ENCODE assay signal across 9 cellular contexts in genomic region chrX:102517331-102517730, GRCh38. TPM values are rescaled to one million over a fixed set of nuclear protein-coding genes. Genes with fewer than 3 reads are reported as not detected.
A peak's percentile ranks its signal among the peaks of the same experiment; 100 is the strongest.
DNase-seq lines count a peak whose midpoint lies in the region; ATAC-seq and TF ChIP-seq lines count a peak whose summit lies in the region.
"Had no signal": no experiment of that assay in that cellular context is flagged by ENCODE, and none has a peak within 500 bp of the region (broad histone marks: within the 10 kb centered on the region; RNA-seq: fewer than 3 reads in every experiment).

No MANE protein-coding gene starts in this region.

- H3K4me3 Mint-ChIP-seq in stimulated activated naive CD8-positive, alpha-beta T cell treated with anti-CD3 and anti-CD28 coated beads, Interleukin-15, amount 100 ng/mL, for 72 hours = peak overlapping the region in 1 of 2 donors; percentile 90
- H3K4me3 Mint-ChIP-seq in CD4-positive, alpha-beta T cell = no peak overlapping the region

- peaks cover 5% of the 10 kb centered on the region for H3K4me1 Mint-ChIP-seq in stimulated activated naive CD8-positive, alpha-beta T cell treated with anti-CD3 and anti-CD28 coated beads, Interleukin-15, amount 100 ng/mL, for 72 hours
- peaks cover 4% of the 10 kb centered on the region for H3K4me1 Mint-ChIP-seq in CD4-positive, alpha-beta T cell (ENCODE audit: low read depth)

- TF ChIP-seq CTCF in CD4-positive, alpha-beta T cell (IDR thresholded peaks at IDR 0.05) = no peak
- no peak for TF ChIP-seq CTCF in GM10248 (IDR thresholded peaks at IDR 0.05; ENCODE audit: control extremely low read depth, extremely low read depth, low read depth, missing control alignments)

- POLR2A ChIA-PET in CD4-positive, alpha-beta T cell (lab: Charles Lee) = no interaction called here
- POLR2A ChIA-PET in GM10248 (lab: Yijun Ruan, JAX) = no interaction called here

- H3K27me3 ChIP-seq in CD4-positive, alpha-beta T cell (ENCODE audit: control insufficient read depth, insufficient read depth, low read length) = peaks cover 21% of the 10 kb centered on the region

- no peak for DNase-seq in stimulated activated naive CD8-positive, alpha-beta T cell treated with anti-CD3 and anti-CD28 coated beads, Interleukin-15, amount 100 ng/mL, for 72 hours
- no peak for DNase-seq in stimulated activated naive CD8-positive, alpha-beta T cell treated with anti-CD3 and anti-CD28 coated beads, Interleukin-15, Interleukin-2, amounts not matched to agents 100 U/mL and 50 U/mL, for 24 hours
- DNase-seq in NCI-H82 treated with DMSO at 0.1 percent for 48 hours (lab: John Stamatoyannopoulos, UW; ENCODE audit: unreplicated experiment) (peak; percentile 14), fibroblast of peridontal ligament (ENCODE audit: extremely low read depth) (peak; percentile 18), CD1c-positive myeloid dendritic cell (ENCODE audit: extremely low spot score) (no peak), GM10248 (ENCODE audit: extremely low spot score) (no peak)
- no peak for DNase-seq in CD4-positive, alpha-beta T cell

- no peaks in the 10 kb centered on the region for H3K36me3 Mint-ChIP-seq in CD4-positive, alpha-beta T cell (ENCODE audit: low read depth)

- H3K27ac ChIP-seq in CD4-positive, alpha-beta T cell (ENCODE audit: low read depth, low read length) = no peak overlapping the region

- H3K27ac Mint-ChIP-seq in stimulated activated naive CD8-positive, alpha-beta T cell treated with anti-CD3 and anti-CD28 coated beads, Interleukin-15, amount 100 ng/mL, for 72 hours = no peak overlapping the region
- no peak overlapping the region for H3K27ac Mint-ChIP-seq in CD4-positive, alpha-beta T cell

- no peaks in the 10 kb centered on the region for H3K9me3 Mint-ChIP-seq in stimulated activated naive CD8-positive, alpha-beta T cell treated with anti-CD3 and anti-CD28 coated beads, Interleukin-15, amount 100 ng/mL, for 72 hours
- no peaks in the 10 kb centered on the region for H3K9me3 Mint-ChIP-seq in CD4-positive, alpha-beta T cell

- peak; percentile 16 for ATAC-seq in stimulated activated naive CD8-positive, alpha-beta T cell treated with anti-CD3 and anti-CD28 coated beads, Interleukin-15, amount 100 ng/mL, for 72 hours
- no peak for ATAC-seq in stimulated activated naive CD8-positive, alpha-beta T cell treated with anti-CD3 and anti-CD28 coated beads, Interleukin-15, Interleukin-2, amounts not matched to agents 100 U/mL and 50 U/mL, for 24 hours
- ATAC-seq in CD4-positive, alpha-beta T cell (ENCODE audit: poor library complexity) = no peak
- ATAC-seq in HG03108 (IDR thresholded peaks at IDR 0.05; ENCODE audit: unreplicated experiment) = no peak

- no peaks in the 10 kb centered on the region for H3K9me3 ChIP-seq in CD4-positive, alpha-beta T cell (ENCODE audit: control insufficient read depth, low read length)

- peaks cover 25% of the 10 kb centered on the region for H3K27me3 Mint-ChIP-seq in stimulated activated naive CD8-positive, alpha-beta T cell treated with anti-CD3 and anti-CD28 coated beads, Interleukin-15, amount 100 ng/mL, for 72 hours
- peaks cover 36% of the 10 kb centered on the region for H3K27me3 Mint-ChIP-seq in CD4-positive, alpha-beta T cell

- intact Hi-C loops in CD4-positive, alpha-beta T cell (cut with DNase I, micrococcal nuclease) = loop anchor here in 1 of 2 experiments (10.0 kb wide), 1 partner anchor 137 kb away; the partner anchor contains the start of gene GPRASP1

- CTCF ChIA-PET in CD4-positive, alpha-beta T cell (lab: Charles Lee) = interaction anchor here (1.3 kb wide), 1 partner anchor 12 kb away, joined by 3 read pairs; no protein-coding TSS in a partner anchor
- CTCF ChIA-PET in GM10248 (lab: Yijun Ruan, JAX) = no interaction called here

RNA-seq across cellular contexts. Expression of gene TMSB15A, which starts 0.8 kb away (rescaled TPM):
- not detected for total RNA-seq in CD4-positive, alpha-beta T cell

RNA-seq across cellular contexts. Expression of gene TCP11X2, which starts 45.7 kb away (rescaled TPM):
- not detected for total RNA-seq in CD4-positive, alpha-beta T cell
- total RNA-seq: skeletal muscle tissue had no signal

Comparison
In these comparisons a context has a peak if more than half of its experiments do, and no peak if none do; other contexts are left out.
1. DNase-seq: peak in NCI-H82 treated with DMSO at 0.1 percent for 48 hours (single experiment) and fibroblast of peridontal ligament (single experiment); none in stimulated activated naive CD8-positive, alpha-beta T cell treated with anti-CD3 and anti-CD28 coated beads, Interleukin-15, amount 100 ng/mL, for 72 hours (0 of 2), stimulated activated naive CD8-positive, alpha-beta T cell treated with anti-CD3 and anti-CD28 coated beads, Interleukin-15, Interleukin-2, amounts not matched to agents 100 U/mL and 50 U/mL, for 24 hours (single experiment), CD1c-positive myeloid dendritic cell (single experiment), CD4-positive, alpha-beta T cell (0 of 10) and GM10248 (single experiment).